In the genomic region with DNA sequence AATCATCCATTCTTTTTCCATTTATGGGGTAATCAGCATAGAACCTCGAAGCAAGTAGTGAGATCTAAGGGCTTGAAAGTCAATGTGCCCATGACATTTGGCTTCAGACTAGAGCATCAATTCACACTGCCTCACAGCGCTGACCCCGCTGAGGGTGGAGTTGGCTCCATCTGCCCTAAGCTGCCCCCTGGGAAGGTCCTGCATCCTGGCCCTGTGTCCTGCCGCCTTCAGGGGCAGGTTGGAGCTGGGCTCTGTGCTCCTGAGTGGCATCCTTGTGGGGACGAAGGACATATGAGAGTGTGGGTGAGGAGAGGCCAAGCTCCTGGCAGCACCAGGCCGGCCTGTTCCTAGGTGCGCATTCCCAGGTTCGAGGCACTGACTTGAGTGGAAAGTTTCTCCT, we compare ENCODE assay signal across 21 cellular contexts.
"Had no signal": no experiment of that assay in that cellular context is flagged by ENCODE, and none has a peak within 500 bp of the region (broad histone marks: within the 10 kb centered on the region; RNA-seq: fewer than 3 reads in every experiment).

No MANE protein-coding gene starts in this region.

- H3K4me3 Mint-ChIP-seq: effector memory CD8-positive, alpha-beta T cell; naive thymus-derived CD8-positive, alpha-beta T cell; stimulated activated effector memory CD8-positive, alpha-beta T cell treated with anti-CD3 and anti-CD28 coated beads, Interleukin-12 subunit alpha, Interleukin-12 subunit beta, amount 100 ng/mL, for 72 hours had no signal

- H3K27ac Mint-ChIP-seq: effector memory CD8-positive, alpha-beta T cell; naive thymus-derived CD8-positive, alpha-beta T cell; stimulated activated effector memory CD8-positive, alpha-beta T cell treated with anti-CD3 and anti-CD28 coated beads, Interleukin-12 subunit alpha, Interleukin-12 subunit beta, amount 100 ng/mL, for 72 hours had no signal

- H3K9me3 Mint-ChIP-seq: effector memory CD8-positive, alpha-beta T cell; stimulated activated effector memory CD8-positive, alpha-beta T cell treated with anti-CD3 and anti-CD28 coated beads, Interleukin-12 subunit alpha, Interleukin-12 subunit beta, amount 100 ng/mL, for 72 hours had no signal

- ATAC-seq: effector memory CD8-positive, alpha-beta T cell; left lung; naive thymus-derived CD8-positive, alpha-beta T cell; sciatic nerve; stimulated activated effector memory CD8-positive, alpha-beta T cell treated with anti-CD3 and anti-CD28 coated beads, Interleukin-12 subunit alpha, Interleukin-12 subunit beta, amount 100 ng/mL, for 72 hours; stimulated activated naive CD8-positive, alpha-beta T cell treated with anti-CD3 and anti-CD28 coated beads, Interleukin-15, Interleukin-2, amounts not matched to agents 100 U/mL and 50 U/mL, for 24 hours had no signal

- H3K4me2 ChIP-seq: smooth muscle cell had no signal

- DNase-seq: cerebellar nuclear complex; cortex of kidney; effector memory CD8-positive, alpha-beta T cell; erythroblast; kidney; left lung; lower lobe of right lung; naive thymus-derived CD8-positive, alpha-beta T cell; occipital lobe; ovary; retina; stimulated activated CD4-positive, alpha-beta T cell treated with anti-CD3 and anti-CD28 coated beads, Interleukin-2, amount 100 ng/mL, for 24 hours; stimulated activated CD4-positive, alpha-beta T cell treated with anti-CD3 and anti-CD28 coated beads, Interleukin-4, amount 100 ng/mL, for 24 hours; stimulated activated naive CD8-positive, alpha-beta T cell treated with anti-CD3 and anti-CD28 coated beads, Interleukin-15, Interleukin-2, amounts not matched to agents 100 U/mL and 50 U/mL, for 24 hours; substantia nigra; testis; tibial artery; upper lobe of left lung had no signal

- H3K27me3 Mint-ChIP-seq: effector memory CD8-positive, alpha-beta T cell had no signal

- H3K27ac ChIP-seq: left lung, lower lobe of right lung, ovary, testis, tibial artery, upper lobe of left lung had no signal

- H3K9me3 ChIP-seq: lower lobe of right lung, ovary, testis, tibial artery had no signal

- H3K36me3 ChIP-seq: left lung, lower lobe of right lung, ovary, tibial artery, upper lobe of left lung had no signal

- H3K4me1 ChIP-seq: left lung, lower lobe of right lung, testis, upper lobe of left lung had no signal

- H3K4me3 ChIP-seq: left lung, lower lobe of right lung, ovary, smooth muscle cell, testis, tibial artery, upper lobe of left lung had no signal

- H3K4me1 Mint-ChIP-seq: naive thymus-derived CD8-positive, alpha-beta T cell; stimulated activated effector memory CD8-positive, alpha-beta T cell treated with anti-CD3 and anti-CD28 coated beads, Interleukin-12 subunit alpha, Interleukin-12 subunit beta, amount 100 ng/mL, for 72 hours had no signal

- H3K27me3 ChIP-seq: left lung, ovary, testis, tibial artery, upper lobe of left lung had no signal

- H3K36me3 Mint-ChIP-seq: naive thymus-derived CD8-positive, alpha-beta T cell; stimulated activated effector memory CD8-positive, alpha-beta T cell treated with anti-CD3 and anti-CD28 coated beads, Interleukin-12 subunit alpha, Interleukin-12 subunit beta, amount 100 ng/mL, for 72 hours had no signal
